8 cellular contexts compared by ENCODE assay signal in genomic region chr11:60970369-60970774, GRCh38. TPM values are rescaled to one million over a fixed set of nuclear protein-coding genes. Genes with fewer than 3 reads are reported as not detected.
DNase-seq lines count a peak whose midpoint lies in the region; ATAC-seq and TF ChIP-seq lines count a peak whose summit lies in the region.

No MANE protein-coding gene starts in this region.

- peak; percentile 62 to 79 (median 76) for ATAC-seq in heart left ventricle

- no peak overlapping the region for H3K4me3 ChIP-seq in HFF-Myc (replicated peaks; ENCODE audit: low read depth, low read length)
- no peak overlapping the region for H3K4me3 ChIP-seq in SJSA1
- no peak overlapping the region for H3K4me3 ChIP-seq in heart left ventricle

- intact Hi-C loops in heart left ventricle (cut with DNase I): loop anchor here in 7 of 10 donors (1.0 to 2.0 kb wide), 5 partner anchors 158 to 218 kb away; no protein-coding TSS in a partner anchor

- no peak overlapping the region for H3K27ac ChIP-seq in SJSA1
- H3K27ac ChIP-seq in heart left ventricle: no peak overlapping the region

- peaks cover 8% of the 10 kb centered on the region for H3K27me3 ChIP-seq in SJSA1 (replicated peaks)
- no peaks in the 10 kb centered on the region for H3K27me3 ChIP-seq in heart left ventricle

- TF ChIP-seq CTCF in HFF-Myc (IDR thresholded peaks at IDR 0.05; ENCODE audit: low read depth, low read length, missing control alignments) (peak; percentile 87), heart left ventricle (IDR thresholded peaks at IDR 0.05) (peak; percentile 75 to 89 (median 84))

- H3K36me3 ChIP-seq in SJSA1 (no peaks in the 10 kb centered on the region), heart left ventricle (no peaks in the 10 kb centered on the region)

- H3K4me1 ChIP-seq in SJSA1 (replicated peaks) (no peaks in the 10 kb centered on the region), heart left ventricle (peaks cover 0 to 14% (median 0%) of the 10 kb centered on the region in 12 donors)

- DNase-seq in COLO668 (lab: John Stamatoyannopoulos, UW; ENCODE audit: unreplicated experiment) (peak; percentile 58), HFF-Myc (ENCODE audit: extremely low read depth, low read depth) (no peak), SJSA1 (ENCODE audit: low read depth in 1 of 2, low spot score in 2 of 2) (peak; percentile 29 to 66), heart left ventricle (peak; percentile 42 to 82 (median 57)), NCI-H510A (lab: John Stamatoyannopoulos, UW) (no peak), amniotic stem cell (lab: John Stamatoyannopoulos, UW) (no peak)
- DNase-seq in activated gamma-delta T cell treated with anti-CD3 and anti-CD28 coated beads, Interleukin-2, amount 50 U/mL, for 16 hours (ENCODE audit: low read depth): peak; percentile 68
- peak; percentile 82 for DNase-seq in stimulated activated CD4-positive, alpha-beta T cell treated with anti-CD3 and anti-CD28 coated beads, Interleukin-12 subunit alpha, Interleukin-12 subunit beta, amount 100 ng/mL, for 4 hours

- TF ChIP-seq POLR2A in heart left ventricle (IDR thresholded peaks at IDR 0.05): no peak

- 12 to 17% (median 13%) methylated on average over 9 of the region's 9 CpGs for WGBS in heart left ventricle, 4 donors

- H3K9me3 ChIP-seq in SJSA1 (replicated peaks) (peaks cover 6% of the 10 kb centered on the region; the same call in 1 of the 2 replicates), heart left ventricle (peaks cover 0 to 8% (median 0%) of the 10 kb centered on the region in 12 donors)

RNA-seq across cellular contexts. Expression of gene CD6, which starts 1.1 kb away (rescaled TPM):
- 0.05 TPM in 1 of 2 replicates, not detected in the other for total RNA-seq in SJSA1 (2014; rRNA removed; shearing (Covaris generic))
- total RNA-seq in heart left ventricle: 1 to 10 TPM in 2 of 9 donors, under 1 TPM in 6, not detected in 1; 0.12 to 6.1 (median 0.40) TPM
- polyA plus RNA-seq in heart left ventricle: under 1 TPM; 0.08 to 0.19 TPM

RNA-seq across cellular contexts. Expression of gene SLC15A3, which starts 18.4 kb away (rescaled TPM):
- 26.5 and 35.8 TPM in 2 replicates for total RNA-seq in SJSA1 (2014; rRNA removed; shearing (Covaris generic))
- total RNA-seq in heart left ventricle: 10 to 100 TPM; 11.9 to 85.1 (median 19.1) TPM
- 10 to 100 TPM; 14.8 to 26.4 TPM for polyA plus RNA-seq in heart left ventricle

RNA-seq across cellular contexts. Expression of gene TMEM132A, which starts 46.1 kb away (rescaled TPM):
- 47.5 and 60.7 TPM in 2 replicates for total RNA-seq in SJSA1 (2014; rRNA removed; shearing (Covaris generic))
- total RNA-seq in heart left ventricle: 10 to 100 TPM in 2 of 9 donors, 1 to 10 TPM in 7; 3.1 to 16.1 (median 8.5) TPM
- polyA plus RNA-seq in heart left ventricle: 1 to 10 TPM; 7.0 to 8.9 TPM

RNA-seq across cellular contexts. Expression of gene TMEM109, which starts 56.4 kb away (rescaled TPM):
- 90.4 and 136 TPM in 2 replicates for total RNA-seq in SJSA1 (2014; rRNA removed; shearing (Covaris generic))
- 100 to 1,000 TPM in 4 of 9 donors, 10 to 100 TPM in 5; 82.9 to 123 (median 96.3) TPM for total RNA-seq in heart left ventricle
- 100 to 1,000 TPM in 1 of 2 donors, 10 to 100 TPM in 1; 71.8 to 131 TPM for polyA plus RNA-seq in heart left ventricle

Comparison
In these comparisons a context has a peak if more than half of its experiments do, and no peak if none do; other contexts are left out.
1. DNase-seq: peak in COLO668 (single experiment), SJSA1 (2 of 2), activated gamma-delta T cell treated with anti-CD3 and anti-CD28 coated beads, Interleukin-2, amount 50 U/mL, for 16 hours (single experiment), heart left ventricle (5 of 5) and stimulated activated CD4-positive, alpha-beta T cell treated with anti-CD3 and anti-CD28 coated beads, Interleukin-12 subunit alpha, Interleukin-12 subunit beta, amount 100 ng/mL, for 4 hours (single experiment); none in HFF-Myc (single experiment), NCI-H510A (single experiment) and amniotic stem cell (single experiment).